Comparison of ENCODE assay signal across 8 cellular contexts in the genomic region with DNA sequence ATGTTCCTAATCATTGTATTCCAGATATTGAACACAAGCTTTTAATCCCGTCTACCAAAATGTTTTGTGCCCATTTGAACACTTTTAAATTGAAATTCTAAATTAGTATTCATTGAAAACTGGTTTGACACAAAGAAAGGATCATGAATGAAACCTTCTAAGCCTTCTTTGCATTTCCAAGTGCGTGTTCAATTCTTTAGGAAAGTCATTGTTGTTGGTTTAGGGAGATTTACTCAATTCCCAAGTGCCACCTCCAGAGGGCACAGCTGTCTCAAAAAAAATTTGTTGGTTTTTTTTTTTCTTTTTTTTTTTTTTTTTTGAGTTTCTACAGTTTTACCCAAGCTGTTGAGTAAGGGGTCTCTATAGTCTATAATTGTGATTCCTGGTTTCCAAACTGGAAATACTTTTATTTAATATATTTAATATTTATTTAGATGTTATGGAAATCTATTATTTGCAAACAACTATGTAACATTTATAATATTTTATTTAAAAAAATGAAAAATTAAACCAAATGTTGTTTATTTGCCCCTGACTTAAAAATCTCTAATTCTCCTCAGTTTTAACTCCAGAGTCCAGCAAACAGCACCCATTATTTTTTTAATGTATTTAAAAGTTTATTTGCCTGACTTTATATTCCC.
A peak's percentile ranks its signal among the peaks of the same experiment; 100 is the strongest.
DNase-seq lines count a peak whose midpoint lies in the region; ATAC-seq, FAIRE-seq and TF ChIP-seq lines count a peak whose summit lies in the region.

No MANE protein-coding gene starts in this region.

- H3K79me2 ChIP-seq in neural progenitor cell (ENCODE audit: low read depth), result no peaks in the 10 kb centered on the region

- FAIRE-seq in small intestine (lab: Jason Lieb, UNC), result no peak

- no peak for ATAC-seq in CD8-positive, alpha-beta T cell
- ATAC-seq in HG03565 (IDR thresholded peaks at IDR 0.05; ENCODE audit: unreplicated experiment), result no peak

- peak; percentile 38 for TF ChIP-seq CTCF in CD8-positive, alpha-beta T cell (IDR thresholded peaks at IDR 0.05)
- peak; percentile 79 for TF ChIP-seq CTCF in neural progenitor cell (IDR thresholded peaks at IDR 0.05)

- peak overlapping the region; percentile 74 for H3K4me2 ChIP-seq in neural progenitor cell

- H3K36me3 Mint-ChIP-seq in CD8-positive, alpha-beta T cell, result no peaks in the 10 kb centered on the region
- H3K36me3 Mint-ChIP-seq in neural progenitor cell, result peaks cover 3% of the 10 kb centered on the region

- WGBS in small intestine, 3 donors, result 28 to 49% (median 40%) methylated on average over 2 of the region's 2 CpGs

- H4K20me1 ChIP-seq in neural progenitor cell (ENCODE audit: low read depth), result no peaks in the 10 kb centered on the region

- H3F3A ChIP-seq in neural progenitor cell (ENCODE audit: low read depth), result peaks cover 22% of the 10 kb centered on the region

- intact Hi-C loops in CD8-positive, alpha-beta T cell (cut with DNase I, micrococcal nuclease), result loop anchor here (1.0 to 10.0 kb wide), 7 partner anchors 27 to 1515 kb away; partner anchors contain the start of gene NEDD1 (in 2 of the 2)

- no peaks in the 10 kb centered on the region for H3K9me3 ChIP-seq in CD8-positive, alpha-beta T cell (ENCODE audit: low read length)
- H3K9me3 ChIP-seq in neural progenitor cell (ENCODE audit: low read depth) (no peaks in the 10 kb centered on the region), small intestine (ENCODE audit: control insufficient read depth, low read depth) (no peaks in the 10 kb centered on the region)

- H3K4me3 Mint-ChIP-seq in CD8-positive, alpha-beta T cell, result no peak overlapping the region
- H3K4me3 Mint-ChIP-seq in neural progenitor cell, result no peak overlapping the region

- POLR2A ChIA-PET in CD8-positive, alpha-beta T cell (lab: Charles Lee), result no interaction called here

- no peak for DNase-seq in CD8-positive, alpha-beta T cell
- DNase-seq in H4 (ENCODE audit: low spot score), result peak; percentile 33
- peak; percentile 87 for DNase-seq in NCI-H748 (lab: John Stamatoyannopoulos, UW; ENCODE audit: unreplicated experiment)
- DNase-seq in dermis blood vessel endothelial cell, result peak; percentile 65
- DNase-seq in neural progenitor cell (ENCODE audit: low spot score), result peak; percentile 74
- DNase-seq in cerebellar nuclear complex (lab: John Stamatoyannopoulos, UW), result no peak
- no peak for DNase-seq in small intestine

- H3K4me1 ChIP-seq in CD8-positive, alpha-beta T cell (ENCODE audit: insufficient read depth, low read length), result peaks cover 12% of the 10 kb centered on the region
- H3K4me1 ChIP-seq in neural progenitor cell (peaks cover 36% of the 10 kb centered on the region), small intestine (ENCODE audit: control insufficient read depth in 2 of 2, insufficient read depth in 1 of 2, low read depth in 1 of 2, low read length in 1 of 2) (peaks cover 0 to 2% of the 10 kb centered on the region in 2 donors)

- no peak overlapping the region for H2AFZ ChIP-seq in neural progenitor cell (replicated peaks)

- no peaks in the 10 kb centered on the region for H3K36me3 ChIP-seq in CD8-positive, alpha-beta T cell (ENCODE audit: insufficient read depth, low read length)
- H3K36me3 ChIP-seq in neural progenitor cell (no peaks in the 10 kb centered on the region), small intestine (ENCODE audit: control insufficient read depth in 2 of 2, insufficient read depth in 2 of 2, low read length in 2 of 2) (no peaks in the 10 kb centered on the region)

- peaks cover 3% of the 10 kb centered on the region for H3K27me3 ChIP-seq in CD8-positive, alpha-beta T cell (ENCODE audit: insufficient read depth, low read length)
- peaks cover 11% of the 10 kb centered on the region for H3K27me3 ChIP-seq in neural progenitor cell
- peaks cover 0 to 6% of the 10 kb centered on the region in 2 donors for H3K27me3 ChIP-seq in small intestine (ENCODE audit: control insufficient read depth in 2 of 2, insufficient read depth in 2 of 2, low read length in 2 of 2)

- no peaks in the 10 kb centered on the region for H3K9me3 Mint-ChIP-seq in CD8-positive, alpha-beta T cell
- H3K9me3 Mint-ChIP-seq in neural progenitor cell, result no peaks in the 10 kb centered on the region

- no peak overlapping the region for H3K9ac ChIP-seq in neural progenitor cell

- peaks cover 5% of the 10 kb centered on the region for H3K4me1 Mint-ChIP-seq in CD8-positive, alpha-beta T cell (ENCODE audit: low read depth)
- peaks cover 62% of the 10 kb centered on the region for H3K4me1 Mint-ChIP-seq in neural progenitor cell

- H3K27ac ChIP-seq in CD8-positive, alpha-beta T cell (ENCODE audit: low read depth, low read length), result no peak overlapping the region
- H3K27ac ChIP-seq in neural progenitor cell, result no peak overlapping the region
- no peak overlapping the region for H3K27ac ChIP-seq in small intestine (ENCODE audit: low read depth in 1 of 2, low read length in 1 of 2)

- peaks cover 23% of the 10 kb centered on the region for H3K27me3 Mint-ChIP-seq in CD8-positive, alpha-beta T cell (ENCODE audit: low read depth)
- no peaks in the 10 kb centered on the region for H3K27me3 Mint-ChIP-seq in neural progenitor cell (ENCODE audit: insufficient read depth, low read depth)

- no peak overlapping the region for H3K4me3 ChIP-seq in CD8-positive, alpha-beta T cell (ENCODE audit: low read depth, low read length)
- H3K4me3 ChIP-seq in neural progenitor cell, result no peak overlapping the region
- H3K4me3 ChIP-seq in small intestine (ENCODE audit: low read depth in 1 of 2, low read length in 2 of 2), result no peak overlapping the region

- H3K27ac Mint-ChIP-seq in CD8-positive, alpha-beta T cell, result no peak overlapping the region
- H3K27ac Mint-ChIP-seq in neural progenitor cell, result peak overlapping the region; percentile 84

- CTCF ChIA-PET in CD8-positive, alpha-beta T cell (lab: Charles Lee), result interaction anchor here (0.7 kb wide), 1 partner anchor 16 kb away, joined by 3 read pairs; no protein-coding TSS in a partner anchor

Comparison
In these comparisons a context has a peak if more than half of its experiments do, and no peak if none do; other contexts are left out.
1. DNase-seq: peak in H4 (single experiment), NCI-H748 (single experiment), dermis blood vessel endothelial cell (single experiment) and neural progenitor cell (single experiment); none in CD8-positive, alpha-beta T cell (0 of 7), cerebellar nuclear complex (0 of 2) and small intestine (single experiment).